ENCODE assay signal across 2 cellular contexts in the genomic region with DNA sequence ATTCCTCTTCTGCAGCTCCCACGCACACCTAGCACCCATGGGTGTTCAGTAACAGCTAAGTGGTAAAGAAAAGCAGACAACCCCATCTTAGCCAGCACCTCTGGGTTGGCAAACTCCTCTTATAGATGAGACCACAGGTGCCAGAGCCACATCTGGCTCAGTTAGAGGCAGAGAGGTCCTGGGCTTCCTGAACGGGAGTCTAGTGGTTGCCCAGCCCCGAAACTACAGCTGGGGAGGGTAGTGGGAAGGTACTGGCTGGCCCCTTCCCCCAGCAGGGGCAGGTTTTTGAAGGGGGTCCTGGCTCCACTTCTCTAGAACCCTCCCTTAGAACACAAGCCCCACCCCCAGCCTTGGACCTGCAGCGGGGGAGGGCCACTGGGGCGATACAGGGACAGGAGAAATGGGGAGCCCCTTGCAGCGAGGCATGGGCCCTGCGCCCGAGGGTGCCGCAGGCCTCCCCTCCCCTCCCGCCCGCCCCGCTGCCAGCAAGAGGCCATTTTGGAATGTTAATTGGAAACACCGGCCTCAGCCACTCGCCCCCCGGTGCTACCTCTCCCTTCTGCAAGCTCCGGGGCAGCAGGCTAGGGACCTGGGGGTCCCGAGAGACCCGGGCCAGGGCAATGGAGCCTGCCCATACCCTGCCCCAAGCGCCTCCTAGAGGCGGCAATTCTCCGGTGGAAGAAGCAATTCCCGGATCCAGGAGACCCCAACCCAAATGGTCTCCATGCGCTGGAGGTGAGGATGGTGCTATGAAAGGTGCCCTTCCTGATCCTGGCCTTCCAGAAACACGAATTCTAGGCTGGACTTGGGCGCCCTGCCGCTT.
TF ChIP-seq lines count a peak whose summit lies in the region.

No MANE protein-coding gene starts in this region.

TF ChIP-seq in HCT116, 20 proteins besides CTCF, POLR2A, EP300 and RAD21:
- TF ChIP-seq YY1 (IDR thresholded peaks at IDR 0.05; ENCODE audit: extremely low read depth, insufficient replicate concordance, low read depth, low read length): peak; percentile 28
- TF ChIP-seq ZNF274 (IDR thresholded peaks at IDR 0.05; ENCODE audit: low read depth, low read length): no peak

TF ChIP-seq in endothelial cell of umbilical vein, 7 proteins besides CTCF, POLR2A, EP300 and RAD21:
- TF ChIP-seq JUN (IDR thresholded peaks at IDR 0.05; ENCODE audit: borderline replicate concordance, insufficient read depth, insufficient read length, low read depth): no peak
- TF ChIP-seq POLR2AphosphoS5 (IDR thresholded peaks at IDR 0.05; ENCODE audit: insufficient read depth, low read depth, low read length): no peak
- no peak for TF ChIP-seq EZH2 (IDR thresholded peaks at IDR 0.05; ENCODE audit: borderline replicate concordance, low read depth, low read length, severe bottlenecking)
- TF ChIP-seq FOS (IDR thresholded peaks at IDR 0.05; ENCODE audit: borderline replicate concordance, insufficient read depth, low read length): no peak
- TF ChIP-seq MYC (IDR thresholded peaks at IDR 0.05; ENCODE audit: low read depth, low read length): no peak
- TF ChIP-seq, protein P1, sequence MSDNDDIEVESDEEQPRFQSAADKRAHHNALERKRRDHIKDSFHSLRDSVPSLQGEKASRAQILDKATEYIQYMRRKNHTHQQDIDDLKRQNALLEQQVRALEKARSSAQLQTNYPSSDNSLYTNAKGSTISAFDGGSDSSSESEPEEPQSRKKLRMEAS (IDR thresholded peaks at IDR 0.05; ENCODE audit: insufficient read depth, insufficient read length): no peak
- no peak for TF ChIP-seq GATA2 (IDR thresholded peaks at IDR 0.05; ENCODE audit: insufficient read depth, insufficient read length, low read depth, low read length)
TF ChIP-seq in endothelial cell of umbilical vein: peak in this region for 0.
